Comparison of ENCODE assay signal across 1 cellular context in the genomic region with DNA sequence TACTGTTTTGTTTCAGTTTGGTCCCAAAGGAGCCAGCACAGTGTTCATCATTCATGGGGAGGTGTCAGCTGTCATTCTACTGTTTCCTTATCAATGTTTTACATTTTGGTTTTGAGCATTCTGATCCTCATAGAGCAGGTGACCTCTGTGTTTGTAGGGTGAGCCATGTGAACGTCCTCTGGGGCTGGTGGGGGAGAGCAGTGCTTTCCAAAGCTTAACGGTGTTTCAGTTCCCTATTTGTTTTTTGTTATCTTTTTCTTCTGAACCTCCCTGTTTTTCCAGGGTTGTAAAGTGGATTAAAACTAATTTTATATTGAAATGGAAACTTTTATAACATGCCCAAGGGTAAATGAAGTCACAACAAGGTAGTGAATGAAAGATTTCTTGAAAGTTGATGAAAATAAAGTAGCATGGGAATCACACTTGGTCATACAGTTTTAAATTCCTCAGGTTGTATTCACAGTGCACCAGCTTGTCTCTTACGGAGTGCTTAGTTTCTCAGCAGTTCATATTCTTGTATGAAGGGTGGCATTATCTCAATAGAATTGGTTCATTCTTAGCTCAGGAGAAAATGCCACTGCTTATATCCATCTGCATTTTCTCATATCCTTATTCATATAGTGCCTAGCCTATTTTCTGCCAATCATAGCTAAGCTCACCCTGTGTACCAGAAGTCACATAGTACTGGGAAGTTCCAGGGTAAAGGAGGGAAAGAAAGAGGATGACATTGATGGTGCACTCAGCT.
A peak's percentile ranks its signal among the peaks of the same experiment; 100 is the strongest.
TF ChIP-seq lines count a peak whose summit lies in the region.

No MANE protein-coding gene starts in this region.

TF ChIP-seq in HepG2, 621 proteins besides CTCF, POLR2A, EP300 and RAD21 (continued from another document and continues in another):
- TF ChIP-seq, protein P1, sequence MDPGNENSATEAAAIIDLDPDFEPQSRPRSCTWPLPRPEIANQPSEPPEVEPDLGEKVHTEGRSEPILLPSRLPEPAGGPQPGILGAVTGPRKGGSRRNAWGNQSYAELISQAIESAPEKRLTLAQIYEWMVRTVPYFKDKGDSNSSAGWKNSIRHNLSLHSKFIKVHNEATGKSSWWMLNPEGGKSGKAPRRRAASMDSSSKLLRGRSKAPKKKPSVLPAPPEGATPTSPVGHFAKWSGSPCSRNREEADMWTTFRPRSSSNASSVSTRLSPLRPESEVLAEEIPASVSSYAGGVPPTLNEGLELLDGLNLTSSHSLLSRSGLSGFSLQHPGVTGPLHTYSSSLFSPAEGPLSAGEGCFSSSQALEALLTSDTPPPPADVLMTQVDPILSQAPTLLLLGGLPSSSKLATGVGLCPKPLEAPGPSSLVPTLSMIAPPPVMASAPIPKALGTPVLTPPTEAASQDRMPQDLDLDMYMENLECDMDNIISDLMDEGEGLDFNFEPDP (CRISPR knock-in tag; conservative IDR thresholded peaks at IDR 0.05) = no peak
- TF ChIP-seq ZNF609 (CRISPR knock-in tag; IDR thresholded peaks at IDR 0.05; ENCODE audit: borderline replicate concordance) = peak; percentile 60
- TF ChIP-seq HDAC2 (CRISPR knock-in tag; IDR thresholded peaks at IDR 0.05) = 0 out of 2 replicates have a peak, but pooled peaks have one; percentile 54
- TF ChIP-seq ZNF382 (CRISPR knock-in tag; IDR thresholded peaks at IDR 0.05; ENCODE audit: borderline replicate concordance) = no peak
- TF ChIP-seq ZNF329 (CRISPR knock-in tag; IDR thresholded peaks at IDR 0.05; ENCODE audit: low read depth) = no peak
- no peak for TF ChIP-seq ZNF34 (CRISPR knock-in tag; IDR thresholded peaks at IDR 0.05; ENCODE audit: borderline replicate concordance)
- TF ChIP-seq MBNL3 (CRISPR knock-in tag; conservative IDR thresholded peaks at IDR 0.05) = no peak
- no peak for TF ChIP-seq AGO2 (optimal IDR thresholded peaks at IDR 0.05; ENCODE audit: low read depth, low read length)
- peak; percentile 47; the same call in 1 of the 2 replicates for TF ChIP-seq ELF3 (CRISPR knock-in tag; IDR thresholded peaks at IDR 0.05)
- TF ChIP-seq MEIS2 (CRISPR knock-in tag; IDR thresholded peaks at IDR 0.05) = peak; percentile 57; the same call in 1 of the 2 replicates
- TF ChIP-seq YEATS4 (CRISPR knock-in tag; IDR thresholded peaks at IDR 0.05; ENCODE audit: borderline replicate concordance) = no peak
- TF ChIP-seq ZNF232 (CRISPR knock-in tag; IDR thresholded peaks at IDR 0.05; ENCODE audit: borderline replicate concordance) = peak; percentile 90; the same call in 1 of the 2 replicates
- TF ChIP-seq ZNF12 (CRISPR knock-in tag; IDR thresholded peaks at IDR 0.05) = 0 out of 2 replicates have a peak, but pooled peaks have one; percentile 46
- TF ChIP-seq RXRB (CRISPR knock-in tag; IDR thresholded peaks at IDR 0.05; ENCODE audit: borderline replicate concordance) = peak; percentile 59; the same call in 1 of the 2 replicates
- TF ChIP-seq SRSF4 (IDR thresholded peaks at IDR 0.05; ENCODE audit: low read depth, low read length, poor library complexity, severe bottlenecking) = no peak
- TF ChIP-seq HNF4A (CRISPR knock-in tag; IDR thresholded peaks at IDR 0.05) = peak; percentile 31; the same call in 1 of the 2 replicates
- no peak for TF ChIP-seq HES4 (CRISPR knock-in tag; IDR thresholded peaks at IDR 0.05; ENCODE audit: borderline replicate concordance)
- TF ChIP-seq GATAD2A (CRISPR knock-in tag; IDR thresholded peaks at IDR 0.05) = peak; percentile 68
- TF ChIP-seq BATF2 (CRISPR knock-in tag; IDR thresholded peaks at IDR 0.05) = no peak
- 0 out of 2 replicates have a peak, but pooled peaks have one; percentile 10 for TF ChIP-seq SIX1 (CRISPR knock-in tag; IDR thresholded peaks at IDR 0.05; ENCODE audit: borderline replicate concordance)
- no peak for TF ChIP-seq ZNF496 (CRISPR knock-in tag; IDR thresholded peaks at IDR 0.05; ENCODE audit: insufficient replicate concordance)
- no peak for TF ChIP-seq LCORL (IDR thresholded peaks at IDR 0.05)
- peak; percentile 70; the same call in 1 of the 2 replicates for TF ChIP-seq LCORL (CRISPR knock-in tag; IDR thresholded peaks at IDR 0.05)
- no peak for TF ChIP-seq PHF21A (CRISPR knock-in tag; IDR thresholded peaks at IDR 0.05)
- no peak for TF ChIP-seq NKX3-1 (CRISPR knock-in tag; IDR thresholded peaks at IDR 0.05)
- no peak for TF ChIP-seq ARHGAP35 (CRISPR knock-in tag; IDR thresholded peaks at IDR 0.05; ENCODE audit: borderline replicate concordance)
- 0 out of 2 replicates have a peak, but pooled peaks have one; percentile 11 for TF ChIP-seq CEBPG (CRISPR knock-in tag; IDR thresholded peaks at IDR 0.05)
- TF ChIP-seq REL (CRISPR knock-in tag; conservative IDR thresholded peaks at IDR 0.05) = no peak
- TF ChIP-seq KDM5B (CRISPR knock-in tag; IDR thresholded peaks at IDR 0.05; ENCODE audit: borderline replicate concordance) = no peak
- no peak for TF ChIP-seq XBP1 (CRISPR knock-in tag; IDR thresholded peaks at IDR 0.05)
- TF ChIP-seq FOXO1 (CRISPR knock-in tag; IDR thresholded peaks at IDR 0.05) = 0 out of 2 replicates have a peak, but pooled peaks have one; percentile 25
- no peak for TF ChIP-seq HNRNPL (IDR thresholded peaks at IDR 0.05; ENCODE audit: low read depth, low read length)
- TF ChIP-seq FLYWCH1 (CRISPR knock-in tag; IDR thresholded peaks at IDR 0.05) = no peak
- TF ChIP-seq HOXA5 (CRISPR knock-in tag; IDR thresholded peaks at IDR 0.05) = 0 out of 2 replicates have a peak, but pooled peaks have one; percentile 39
- TF ChIP-seq ZNF567 (CRISPR knock-in tag; IDR thresholded peaks at IDR 0.05; ENCODE audit: borderline replicate concordance) = no peak
- peak; percentile 51; the same call in 1 of the 2 replicates for TF ChIP-seq ZNF331 (CRISPR knock-in tag; IDR thresholded peaks at IDR 0.05)
- TF ChIP-seq GABPB1 (CRISPR knock-in tag; IDR thresholded peaks at IDR 0.05) = no peak
- no peak for TF ChIP-seq ZNF672 (CRISPR knock-in tag; IDR thresholded peaks at IDR 0.05)
- peak; percentile 28; the same call in 1 of the 2 replicates for TF ChIP-seq FOSL2 (CRISPR knock-in tag; IDR thresholded peaks at IDR 0.05)
- TF ChIP-seq HDAC6 (IDR thresholded peaks at IDR 0.05; ENCODE audit: low read depth, low read length) = no peak
- no peak for TF ChIP-seq PLSCR1 (CRISPR knock-in tag; IDR thresholded peaks at IDR 0.05; ENCODE audit: borderline replicate concordance)
- 0 out of 2 replicates have a peak, but pooled peaks have one; percentile 39 for TF ChIP-seq ZNF543 (CRISPR knock-in tag; IDR thresholded peaks at IDR 0.05)
- TF ChIP-seq MLLT10 (CRISPR knock-in tag; IDR thresholded peaks at IDR 0.05) = no peak
- TF ChIP-seq RNF219 (CRISPR knock-in tag; IDR thresholded peaks at IDR 0.05) = no peak
- TF ChIP-seq, protein P2, sequence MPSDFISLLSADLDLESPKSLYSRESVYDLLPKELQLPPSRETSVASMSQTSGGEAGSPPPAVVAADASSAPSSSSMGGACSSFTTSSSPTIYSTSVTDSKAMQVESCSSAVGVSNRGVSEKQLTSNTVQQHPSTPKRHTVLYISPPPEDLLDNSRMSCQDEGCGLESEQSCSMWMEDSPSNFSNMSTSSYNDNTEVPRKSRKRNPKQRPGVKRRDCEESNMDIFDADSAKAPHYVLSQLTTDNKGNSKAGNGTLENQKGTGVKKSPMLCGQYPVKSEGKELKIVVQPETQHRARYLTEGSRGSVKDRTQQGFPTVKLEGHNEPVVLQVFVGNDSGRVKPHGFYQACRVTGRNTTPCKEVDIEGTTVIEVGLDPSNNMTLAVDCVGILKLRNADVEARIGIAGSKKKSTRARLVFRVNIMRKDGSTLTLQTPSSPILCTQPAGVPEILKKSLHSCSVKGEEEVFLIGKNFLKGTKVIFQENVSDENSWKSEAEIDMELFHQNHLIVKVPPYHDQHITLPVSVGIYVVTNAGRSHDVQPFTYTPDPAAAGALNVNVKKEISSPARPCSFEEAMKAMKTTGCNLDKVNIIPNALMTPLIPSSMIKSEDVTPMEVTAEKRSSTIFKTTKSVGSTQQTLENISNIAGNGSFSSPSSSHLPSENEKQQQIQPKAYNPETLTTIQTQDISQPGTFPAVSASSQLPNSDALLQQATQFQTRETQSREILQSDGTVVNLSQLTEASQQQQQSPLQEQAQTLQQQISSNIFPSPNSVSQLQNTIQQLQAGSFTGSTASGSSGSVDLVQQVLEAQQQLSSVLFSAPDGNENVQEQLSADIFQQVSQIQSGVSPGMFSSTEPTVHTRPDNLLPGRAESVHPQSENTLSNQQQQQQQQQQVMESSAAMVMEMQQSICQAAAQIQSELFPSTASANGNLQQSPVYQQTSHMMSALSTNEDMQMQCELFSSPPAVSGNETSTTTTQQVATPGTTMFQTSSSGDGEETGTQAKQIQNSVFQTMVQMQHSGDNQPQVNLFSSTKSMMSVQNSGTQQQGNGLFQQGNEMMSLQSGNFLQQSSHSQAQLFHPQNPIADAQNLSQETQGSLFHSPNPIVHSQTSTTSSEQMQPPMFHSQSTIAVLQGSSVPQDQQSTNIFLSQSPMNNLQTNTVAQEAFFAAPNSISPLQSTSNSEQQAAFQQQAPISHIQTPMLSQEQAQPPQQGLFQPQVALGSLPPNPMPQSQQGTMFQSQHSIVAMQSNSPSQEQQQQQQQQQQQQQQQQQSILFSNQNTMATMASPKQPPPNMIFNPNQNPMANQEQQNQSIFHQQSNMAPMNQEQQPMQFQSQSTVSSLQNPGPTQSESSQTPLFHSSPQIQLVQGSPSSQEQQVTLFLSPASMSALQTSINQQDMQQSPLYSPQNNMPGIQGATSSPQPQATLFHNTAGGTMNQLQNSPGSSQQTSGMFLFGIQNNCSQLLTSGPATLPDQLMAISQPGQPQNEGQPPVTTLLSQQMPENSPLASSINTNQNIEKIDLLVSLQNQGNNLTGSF (CRISPR knock-in tag; IDR thresholded peaks at IDR 0.05) = no peak
